ENCODE assay signal across 1 cellular context in genomic region chr17:67881083-67881482, GRCh38.
TF ChIP-seq lines count a peak whose summit lies in the region.

No MANE protein-coding gene starts in this region.

TF ChIP-seq in HepG2, 621 proteins besides CTCF, POLR2A, EP300 and RAD21 (continued from another document):
- TF ChIP-seq BCLAF1 (IDR thresholded peaks at IDR 0.05) (no peak), DPF2 (CRISPR knock-in tag; IDR thresholded peaks at IDR 0.05; ENCODE audit: borderline replicate concordance, low read depth) (no peak)
